In the genomic region with DNA sequence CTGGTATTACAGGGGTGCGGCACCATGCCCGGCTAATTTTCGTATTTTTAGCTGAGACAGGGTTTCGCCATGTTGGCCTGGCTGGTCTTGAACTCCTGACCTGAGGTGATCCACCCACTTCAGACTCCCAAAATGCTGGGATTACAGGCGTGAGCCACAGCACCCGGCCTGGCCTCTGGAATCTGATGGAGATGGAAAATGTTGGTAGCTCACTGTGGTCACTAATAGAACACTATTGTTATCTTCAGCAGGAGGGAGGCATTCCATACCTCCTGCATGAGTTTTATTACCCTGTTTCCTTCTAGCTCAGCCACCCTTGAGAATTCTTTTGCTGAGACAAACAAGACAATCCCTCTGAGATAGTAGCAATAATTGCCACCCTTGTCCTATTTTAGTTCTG, we compare ENCODE assay signal across 1 cellular context.
TF ChIP-seq lines count a peak whose summit lies in the region.

No MANE protein-coding gene starts in this region.

TF ChIP-seq in SK-N-SH, 30 proteins besides CTCF, POLR2A, EP300 and RAD21 (continued from another document):
- TF ChIP-seq, protein P1, sequence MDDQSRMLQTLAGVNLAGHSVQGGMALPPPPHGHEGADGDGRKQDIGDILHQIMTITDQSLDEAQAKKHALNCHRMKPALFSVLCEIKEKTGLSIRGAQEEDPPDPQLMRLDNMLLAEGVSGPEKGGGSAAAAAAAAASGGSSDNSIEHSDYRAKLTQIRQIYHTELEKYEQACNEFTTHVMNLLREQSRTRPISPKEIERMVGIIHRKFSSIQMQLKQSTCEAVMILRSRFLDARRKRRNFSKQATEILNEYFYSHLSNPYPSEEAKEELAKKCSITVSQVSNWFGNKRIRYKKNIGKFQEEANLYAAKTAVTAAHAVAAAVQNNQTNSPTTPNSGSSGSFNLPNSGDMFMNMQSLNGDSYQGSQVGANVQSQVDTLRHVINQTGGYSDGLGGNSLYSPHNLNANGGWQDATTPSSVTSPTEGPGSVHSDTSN (IDR thresholded peaks at IDR 0.05): no peak
- TF ChIP-seq SMC3 (IDR thresholded peaks at IDR 0.05; ENCODE audit: low read depth, low read length) (no peak), GABPA (IDR thresholded peaks at IDR 0.05; ENCODE audit: low read depth) (no peak), POLR2AphosphoS5 (IDR thresholded peaks at IDR 0.05; ENCODE audit: low read depth, low read length) (no peak), YY1 (IDR thresholded peaks at IDR 0.05; ENCODE audit: low read depth) (no peak), TEAD4 (IDR thresholded peaks at IDR 0.05; ENCODE audit: borderline replicate concordance, insufficient read depth) (no peak), NRF1 (IDR thresholded peaks at IDR 0.05; ENCODE audit: low read depth, low read length) (no peak), JUND (IDR thresholded peaks at IDR 0.05) (no peak)
- TF ChIP-seq, protein P2, sequence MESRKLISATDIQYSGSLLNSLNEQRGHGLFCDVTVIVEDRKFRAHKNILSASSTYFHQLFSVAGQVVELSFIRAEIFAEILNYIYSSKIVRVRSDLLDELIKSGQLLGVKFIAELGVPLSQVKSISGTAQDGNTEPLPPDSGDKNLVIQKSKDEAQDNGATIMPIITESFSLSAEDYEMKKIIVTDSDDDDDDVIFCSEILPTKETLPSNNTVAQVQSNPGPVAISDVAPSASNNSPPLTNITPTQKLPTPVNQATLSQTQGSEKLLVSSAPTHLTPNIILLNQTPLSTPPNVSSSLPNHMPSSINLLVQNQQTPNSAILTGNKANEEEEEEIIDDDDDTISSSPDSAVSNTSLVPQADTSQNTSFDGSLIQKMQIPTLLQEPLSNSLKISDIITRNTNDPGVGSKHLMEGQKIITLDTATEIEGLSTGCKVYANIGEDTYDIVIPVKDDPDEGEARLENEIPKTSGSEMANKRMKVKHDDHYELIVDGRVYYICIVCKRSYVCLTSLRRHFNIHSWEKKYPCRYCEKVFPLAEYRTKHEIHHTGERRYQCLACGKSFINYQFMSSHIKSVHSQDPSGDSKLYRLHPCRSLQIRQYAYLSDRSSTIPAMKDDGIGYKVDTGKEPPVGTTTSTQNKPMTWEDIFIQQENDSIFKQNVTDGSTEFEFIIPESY (IDR thresholded peaks at IDR 0.05; ENCODE audit: borderline replicate concordance, low read depth): no peak
- TF ChIP-seq, protein P3, sequence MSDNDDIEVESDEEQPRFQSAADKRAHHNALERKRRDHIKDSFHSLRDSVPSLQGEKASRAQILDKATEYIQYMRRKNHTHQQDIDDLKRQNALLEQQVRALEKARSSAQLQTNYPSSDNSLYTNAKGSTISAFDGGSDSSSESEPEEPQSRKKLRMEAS (IDR thresholded peaks at IDR 0.05; ENCODE audit: low read depth): no peak
- TF ChIP-seq, protein P4, sequence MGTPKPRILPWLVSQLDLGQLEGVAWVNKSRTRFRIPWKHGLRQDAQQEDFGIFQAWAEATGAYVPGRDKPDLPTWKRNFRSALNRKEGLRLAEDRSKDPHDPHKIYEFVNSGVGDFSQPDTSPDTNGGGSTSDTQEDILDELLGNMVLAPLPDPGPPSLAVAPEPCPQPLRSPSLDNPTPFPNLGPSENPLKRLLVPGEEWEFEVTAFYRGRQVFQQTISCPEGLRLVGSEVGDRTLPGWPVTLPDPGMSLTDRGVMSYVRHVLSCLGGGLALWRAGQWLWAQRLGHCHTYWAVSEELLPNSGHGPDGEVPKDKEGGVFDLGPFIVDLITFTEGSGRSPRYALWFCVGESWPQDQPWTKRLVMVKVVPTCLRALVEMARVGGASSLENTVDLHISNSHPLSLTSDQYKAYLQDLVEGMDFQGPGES (IDR thresholded peaks at IDR 0.05; ENCODE audit: low read depth, low read length): no peak
- TF ChIP-seq, protein P5, sequence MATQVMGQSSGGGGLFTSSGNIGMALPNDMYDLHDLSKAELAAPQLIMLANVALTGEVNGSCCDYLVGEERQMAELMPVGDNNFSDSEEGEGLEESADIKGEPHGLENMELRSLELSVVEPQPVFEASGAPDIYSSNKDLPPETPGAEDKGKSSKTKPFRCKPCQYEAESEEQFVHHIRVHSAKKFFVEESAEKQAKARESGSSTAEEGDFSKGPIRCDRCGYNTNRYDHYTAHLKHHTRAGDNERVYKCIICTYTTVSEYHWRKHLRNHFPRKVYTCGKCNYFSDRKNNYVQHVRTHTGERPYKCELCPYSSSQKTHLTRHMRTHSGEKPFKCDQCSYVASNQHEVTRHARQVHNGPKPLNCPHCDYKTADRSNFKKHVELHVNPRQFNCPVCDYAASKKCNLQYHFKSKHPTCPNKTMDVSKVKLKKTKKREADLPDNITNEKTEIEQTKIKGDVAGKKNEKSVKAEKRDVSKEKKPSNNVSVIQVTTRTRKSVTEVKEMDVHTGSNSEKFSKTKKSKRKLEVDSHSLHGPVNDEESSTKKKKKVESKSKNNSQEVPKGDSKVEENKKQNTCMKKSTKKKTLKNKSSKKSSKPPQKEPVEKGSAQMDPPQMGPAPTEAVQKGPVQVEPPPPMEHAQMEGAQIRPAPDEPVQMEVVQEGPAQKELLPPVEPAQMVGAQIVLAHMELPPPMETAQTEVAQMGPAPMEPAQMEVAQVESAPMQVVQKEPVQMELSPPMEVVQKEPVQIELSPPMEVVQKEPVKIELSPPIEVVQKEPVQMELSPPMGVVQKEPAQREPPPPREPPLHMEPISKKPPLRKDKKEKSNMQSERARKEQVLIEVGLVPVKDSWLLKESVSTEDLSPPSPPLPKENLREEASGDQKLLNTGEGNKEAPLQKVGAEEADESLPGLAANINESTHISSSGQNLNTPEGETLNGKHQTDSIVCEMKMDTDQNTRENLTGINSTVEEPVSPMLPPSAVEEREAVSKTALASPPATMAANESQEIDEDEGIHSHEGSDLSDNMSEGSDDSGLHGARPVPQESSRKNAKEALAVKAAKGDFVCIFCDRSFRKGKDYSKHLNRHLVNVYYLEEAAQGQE (IDR thresholded peaks at IDR 0.05; ENCODE audit: low read depth, low read length): no peak
